22 cellular contexts compared by ENCODE assay signal in the genomic region with DNA sequence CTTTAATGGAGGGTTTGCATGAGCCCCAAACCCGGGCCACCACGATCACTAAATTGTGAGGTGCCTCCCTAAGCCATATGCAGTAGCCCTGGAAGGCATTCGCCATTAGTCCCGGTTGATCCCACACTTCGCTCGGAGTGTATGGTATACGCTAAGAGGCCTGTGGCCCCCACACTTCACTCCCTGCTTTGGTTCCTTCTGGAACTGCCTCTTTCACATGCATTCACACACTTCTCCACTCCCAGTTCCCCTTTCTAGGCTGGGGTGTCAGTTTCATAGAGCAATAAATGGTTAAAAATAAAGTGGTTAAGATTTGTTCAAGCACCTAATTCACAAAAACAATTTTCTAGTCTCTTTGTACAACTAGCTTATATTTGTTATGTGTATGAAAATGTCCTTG.
DNase-seq lines count a peak whose midpoint lies in the region; ATAC-seq, FAIRE-seq and TF ChIP-seq lines count a peak whose summit lies in the region.
"Had no signal": no experiment of that assay in that cellular context is flagged by ENCODE, and none has a peak within 500 bp of the region (broad histone marks: within the 10 kb centered on the region; RNA-seq: fewer than 3 reads in every experiment).

No MANE protein-coding gene starts in this region.

- H2BK20ac ChIP-seq in IMR-90 (ENCODE audit: low read depth, low read length): no peak overlapping the region

- SMC1A ChIA-PET in GM12878 (lab: Charles Lee; ENCODE audit: uncharacterized antibody, unreplicated experiment): interaction anchor here (0.6 kb wide), 1 partner anchor 9 kb away, joined by 3 read pairs; no protein-coding TSS in a partner anchor

- no peak for DNase-seq in IMR-90
- no peak for DNase-seq in GM12878 (ENCODE audit: low read depth, low spot score)
- no peak for DNase-seq in CD8-positive, alpha-beta T cell
- DNase-seq in uterus: no peak
- no peak for DNase-seq in dermis blood vessel endothelial cell
- DNase-seq: activated CD4-positive, alpha-beta T cell treated with anti-CD3 and anti-CD28 coated beads, Interleukin-2, amount 50 U/mL, for 4 hours; activated gamma-delta T cell treated with Interleukin-2 at 50 U/mL for 16 hours; CD4-positive, alpha-beta memory T cell; DND-41; NCI-H1048; NCI-H2029; NCI-H446 treated with DMSO at 0.1 percent for 48 hours had no signal

- no peak for TF ChIP-seq POLR2A in IMR-90 (IDR thresholded peaks at IDR 0.05; ENCODE audit: low read depth, low read length)
- no peak for TF ChIP-seq POLR2A in GM12878 (IDR thresholded peaks at IDR 0.05; ENCODE audit: low read depth, low read length)
- no peak for TF ChIP-seq POLR2A in uterus (IDR thresholded peaks at IDR 0.05)

- H3K4me3 Mint-ChIP-seq in CD8-positive, alpha-beta T cell: no peak overlapping the region
- H3K4me3 Mint-ChIP-seq: CD4-positive, alpha-beta memory T cell; dendritic cell treated with granulocyte-macrophage colony-stimulating factor and Interleukin-4, amounts not matched to agents 40 ng/mL and 50 ng/mL, for 4 days; stimulated activated effector memory CD8-positive, alpha-beta T cell treated with anti-CD3 and anti-CD28 coated beads, Interleukin-12 subunit alpha, Interleukin-12 subunit beta, amount 100 ng/mL, for 72 hours had no signal

- no peak overlapping the region for H3K23ac ChIP-seq in IMR-90 (ENCODE audit: low read depth, low read length)

- H3K4me2 ChIP-seq in IMR-90 (ENCODE audit: low read depth, low read length): no peak overlapping the region
- H3K4me2 ChIP-seq in GM12878 (ENCODE audit: control insufficient read depth, insufficient read depth): no peak overlapping the region
- H3K4me2 ChIP-seq: hepatocyte had no signal

- POLR2A ChIA-PET in IMR-90 (lab: Charles Lee; ENCODE audit: unreplicated experiment) (no interaction called here), GM12878 (lab: Charles Lee) (no interaction called here)
- POLR2A ChIA-PET in CD8-positive, alpha-beta T cell (lab: Charles Lee): no interaction called here

- peak overlapping the region; percentile 67 for H3K18ac ChIP-seq in IMR-90 (ENCODE audit: low read depth, low read length)

- H3K27me3 ChIP-seq in IMR-90 (ENCODE audit: control insufficient read depth, insufficient read depth, low read length): no peaks in the 10 kb centered on the region
- H3K27me3 ChIP-seq in GM12878 (replicated peaks in 1 of 2; ENCODE audit: control insufficient read depth in 2 of 2, insufficient read depth in 2 of 2, low read length in 1 of 2): no peaks in the 10 kb centered on the region
- no peaks in the 10 kb centered on the region for H3K27me3 ChIP-seq in CD8-positive, alpha-beta T cell (ENCODE audit: insufficient read depth, low read length)
- no peaks in the 10 kb centered on the region for H3K27me3 ChIP-seq in uterus
- H3K27me3 ChIP-seq: hepatocyte, right atrium auricular region had no signal

- TF ChIP-seq CTCF in IMR-90 (conservative IDR thresholded peaks at IDR 0.05; ENCODE audit: low read depth, low read length) (no peak), GM12878 (IDR thresholded peaks at IDR 0.05 in 2 of 3, conservative IDR thresholded peaks at IDR 0.05 in 1 of 3; ENCODE audit: control insufficient read depth in 2 of 3, extremely low read depth in 1 of 3, insufficient read depth in 1 of 3, low read depth in 3 of 3, low read length in 3 of 3) (no peak), uterus (IDR thresholded peaks at IDR 0.05) (no peak)
- TF ChIP-seq CTCF in CD8-positive, alpha-beta T cell (IDR thresholded peaks at IDR 0.05): no peak

- H3K27ac Mint-ChIP-seq in CD8-positive, alpha-beta T cell: no peak overlapping the region
- H3K27ac Mint-ChIP-seq: CD4-positive, alpha-beta memory T cell; dendritic cell treated with granulocyte-macrophage colony-stimulating factor and Interleukin-4, amounts not matched to agents 40 ng/mL and 50 ng/mL, for 4 days; stimulated activated effector memory CD8-positive, alpha-beta T cell treated with anti-CD3 and anti-CD28 coated beads, Interleukin-12 subunit alpha, Interleukin-12 subunit beta, amount 100 ng/mL, for 72 hours had no signal

- no peak overlapping the region for H2BK5ac ChIP-seq in IMR-90 (ENCODE audit: low read depth, low read length, poor library complexity, severe bottlenecking)

- no peaks in the 10 kb centered on the region for H3K36me3 Mint-ChIP-seq in CD8-positive, alpha-beta T cell
- H3K36me3 Mint-ChIP-seq: CD4-positive, alpha-beta memory T cell; stimulated activated effector memory CD8-positive, alpha-beta T cell treated with anti-CD3 and anti-CD28 coated beads, Interleukin-12 subunit alpha, Interleukin-12 subunit beta, amount 100 ng/mL, for 72 hours had no signal

- dilution Hi-C loops in IMR-90 (cut with HindIII; ENCODE audit: low sequenced_read_pairs, unreplicated experiment): no loop called here

- H2AK9ac ChIP-seq in IMR-90 (replicated peaks; ENCODE audit: low read depth, low read length, poor library complexity): no peak overlapping the region

- BruUV-seq in IMR-90 (replicated peaks; lab: Mats Ljungman, UMichigan) (no TSS peak), GM12878 (replicated peaks; lab: Mats Ljungman, UMichigan) (no TSS peak)

- peaks cover 5% of the 10 kb centered on the region for H3K9me3 Mint-ChIP-seq in CD8-positive, alpha-beta T cell

- H3K4me3 ChIP-seq in IMR-90 (ENCODE audit: insufficient read depth, low read depth, low read length) (no peak overlapping the region), GM12878 (no peak overlapping the region), uterus (no peak overlapping the region)
- H3K4me3 ChIP-seq in CD8-positive, alpha-beta T cell (ENCODE audit: low read depth, low read length): no peak overlapping the region
- H3K4me3 ChIP-seq: hepatocyte, right atrium auricular region, thoracic aorta had no signal

- peak overlapping the region; percentile 25; the same call in 1 of the 2 replicates for H2BK120ac ChIP-seq in IMR-90 (ENCODE audit: low read depth, low read length)

- no peak overlapping the region for H3K14ac ChIP-seq in IMR-90 (replicated peaks; ENCODE audit: low read depth, low read length)

- RAD21 ChIA-PET in GM12878 (lab: Charles Lee; ENCODE audit: unreplicated experiment): no interaction called here

- peak; percentile 23 for FAIRE-seq in GM12878 (lab: Jason Lieb, UNC)
- FAIRE-seq: GM19239, islet of Langerhans had no signal

- H3K9me3 ChIP-seq in IMR-90 (ENCODE audit: control insufficient read depth, insufficient read depth, low read length): no peaks in the 10 kb centered on the region
- no peaks in the 10 kb centered on the region for H3K9me3 ChIP-seq in GM12878 (replicated peaks; ENCODE audit: control insufficient read depth, insufficient read depth, low read length)
- no peaks in the 10 kb centered on the region for H3K9me3 ChIP-seq in CD8-positive, alpha-beta T cell (ENCODE audit: low read length)
- no peaks in the 10 kb centered on the region for H3K9me3 ChIP-seq in uterus
- H3K9me3 ChIP-seq: right atrium auricular region, thoracic aorta had no signal

- H2BK15ac ChIP-seq in IMR-90 (ENCODE audit: low read depth, low read length): peak overlapping the region; percentile 21; the same call in 1 of the 3 replicates

- H3K36me3 ChIP-seq in IMR-90 (ENCODE audit: control insufficient read depth, insufficient read depth, low read length): no peaks in the 10 kb centered on the region
- H3K36me3 ChIP-seq in GM12878 (ENCODE audit: control insufficient read depth in 2 of 2, insufficient read depth in 2 of 2, low read length in 1 of 2): no peaks in the 10 kb centered on the region
- no peaks in the 10 kb centered on the region for H3K36me3 ChIP-seq in CD8-positive, alpha-beta T cell (ENCODE audit: insufficient read depth, low read length)
- no peaks in the 10 kb centered on the region for H3K36me3 ChIP-seq in uterus
- H3K36me3 ChIP-seq: right atrium auricular region, thoracic aorta had no signal

- H4K91ac ChIP-seq in IMR-90 (ENCODE audit: insufficient read depth, low read depth, low read length): no peak overlapping the region

- H2AK5ac ChIP-seq in IMR-90 (ENCODE audit: low read depth, low read length): 0 out of 2 replicates have a peak overlapping the region, but pooled peaks have one; percentile 54

- H3K9ac ChIP-seq in IMR-90 (ENCODE audit: low read depth, low read length) (no peak overlapping the region), GM12878 (ENCODE audit: control insufficient read depth, insufficient read depth, low read length) (no peak overlapping the region)

- no peak overlapping the region for H4K8ac ChIP-seq in IMR-90 (ENCODE audit: low read depth in 2 of 2, low read length in 2 of 2)

- H4K20me1 ChIP-seq in IMR-90 (ENCODE audit: insufficient read depth, low read length): no peaks in the 10 kb centered on the region
- no peaks in the 10 kb centered on the region for H4K20me1 ChIP-seq in GM12878 (ENCODE audit: control insufficient read depth, insufficient read depth)

- peak overlapping the region; percentile 6; the same call in 1 of the 2 replicates for H4K5ac ChIP-seq in IMR-90 (ENCODE audit: low read depth, low read length)

- peak overlapping the region; percentile 29; the same call in 1 of the 2 replicates for H3K4ac ChIP-seq in IMR-90 (ENCODE audit: low read depth, low read length)

- H2AFZ ChIP-seq in IMR-90 (replicated peaks; ENCODE audit: low read length, poor library complexity): no peak overlapping the region
- no peak overlapping the region for H2AFZ ChIP-seq in GM12878 (ENCODE audit: control insufficient read depth, low read depth, low read length)
- H2AFZ ChIP-seq: hepatocyte had no signal

- H3K4me1 ChIP-seq in IMR-90 (ENCODE audit: control insufficient read depth, insufficient read depth, low read length) (peaks cover 8% of the 10 kb centered on the region), GM12878 (ENCODE audit: control insufficient read depth, insufficient read depth, low read length) (peaks cover 11% of the 10 kb centered on the region), uterus (peaks cover 0 to 9% of the 10 kb centered on the region in 2 donors)
- H3K4me1 ChIP-seq in CD8-positive, alpha-beta T cell (ENCODE audit: insufficient read depth, low read length): no peaks in the 10 kb centered on the region
- H3K4me1 ChIP-seq: right atrium auricular region had no signal

- TF ChIP-seq RAD21 in IMR-90 (IDR thresholded peaks at IDR 0.05; ENCODE audit: low read length): no peak
- TF ChIP-seq RAD21 in GM12878 (IDR thresholded peaks at IDR 0.05; ENCODE audit: insufficient read depth, low read depth, low read length): no peak

- 100% methylated on average over 1 of the region's 7 CpGs; no CpG with 5 or more reads in 1 of the 2 experiments for WGBS in IMR-90 (ENCODE audit: extremely low coverage in 2 of 2, insufficient read length in 1 of 2), 2 experiments
- 61% methylated on average over 7 of the region's 7 CpGs for WGBS in GM12878 (ENCODE audit: insufficient coverage, insufficient replicate concordance, low lambda C conversion rate, missing lambda C conversion rate)

- H3K79me1 ChIP-seq in IMR-90 (ENCODE audit: low read depth in 1 of 2, low read length in 2 of 2): no peaks in the 10 kb centered on the region

- no peaks in the 10 kb centered on the region for H3K27me3 Mint-ChIP-seq in CD8-positive, alpha-beta T cell (ENCODE audit: low read depth)
- H3K27me3 Mint-ChIP-seq: CD4-positive, alpha-beta memory T cell; dendritic cell treated with granulocyte-macrophage colony-stimulating factor and Interleukin-4, amounts not matched to agents 40 ng/mL and 50 ng/mL, for 4 days had no signal

- H3K27ac ChIP-seq in IMR-90 (ENCODE audit: insufficient read depth, low read length) (no peak overlapping the region), GM12878 (ENCODE audit: control insufficient read depth, insufficient read depth) (no peak overlapping the region), uterus (no peak overlapping the region)
- H3K27ac ChIP-seq in CD8-positive, alpha-beta T cell (ENCODE audit: low read depth, low read length): no peak overlapping the region
- H3K27ac ChIP-seq: hepatocyte, right atrium auricular region, thoracic aorta had no signal

- no peaks in the 10 kb centered on the region for H3K9me1 ChIP-seq in IMR-90 (ENCODE audit: insufficient read depth, low read length)

- no peaks in the 10 kb centered on the region for H3K79me2 ChIP-seq in GM12878 (ENCODE audit: control insufficient read depth, insufficient read depth, low read length)
- H3K79me2 ChIP-seq: hepatocyte had no signal

- CTCF ChIA-PET in IMR-90 (lab: Yijun Ruan, JAX) (no interaction called here), GM12878 (lab: Yijun Ruan, JAX) (no interaction called here)
- CTCF ChIA-PET in CD8-positive, alpha-beta T cell (lab: Charles Lee): no interaction called here

- intact Hi-C loops in IMR-90 (cut with micrococcal nuclease) (no loop called here), GM12878 (cut with micrococcal nuclease; ENCODE audit: unreplicated experiment) (loop anchor here (10.0 kb wide), 1 partner anchor 494 kb away; no protein-coding TSS in a partner anchor), uterus (cut with DNase I; ENCODE audit: low total_unique reads) (no loop called here)
- intact Hi-C loops in CD8-positive, alpha-beta T cell (cut with DNase I, micrococcal nuclease): no loop called here

- H3K56ac ChIP-seq in IMR-90 (ENCODE audit: extremely low read depth, insufficient read depth, low read length): no peak overlapping the region

- peak; percentile 35 for ATAC-seq in GM18519 (IDR thresholded peaks at IDR 0.05; ENCODE audit: low FRiP score, unreplicated experiment)
- peak; percentile 37 for ATAC-seq in GM21786 (IDR thresholded peaks at IDR 0.05; ENCODE audit: unreplicated experiment)
- ATAC-seq in IMR-90 (ENCODE audit: low read depth): no peak
- ATAC-seq in GM12878: peak; percentile 75
- ATAC-seq in CD8-positive, alpha-beta T cell: no peak
- ATAC-seq in HG02840 (IDR thresholded peaks at IDR 0.05; ENCODE audit: low FRiP score, unreplicated experiment): no peak
- ATAC-seq: stimulated activated effector memory CD8-positive, alpha-beta T cell treated with anti-CD3 and anti-CD28 coated beads, Interleukin-12 subunit alpha, Interleukin-12 subunit beta, amount 100 ng/mL, for 72 hours had no signal

- in situ Hi-C loops in IMR-90 (cut with MboI; ENCODE audit: low sequenced_read_pairs): no loop called here
- in situ Hi-C loops in GM12878 (cut with MboI): no loop called here

- TF ChIP-seq EP300 in GM12878 (IDR thresholded peaks at IDR 0.05; ENCODE audit: borderline replicate concordance in 1 of 2, control insufficient read depth in 1 of 2, low read depth in 2 of 2, low read length in 2 of 2): peak; percentile 47 to 72; a peak in 3 of 4 replicates

- H3K4me1 Mint-ChIP-seq in CD8-positive, alpha-beta T cell (ENCODE audit: low read depth): no peaks in the 10 kb centered on the region
- H3K4me1 Mint-ChIP-seq: CD4-positive, alpha-beta memory T cell; stimulated activated effector memory CD8-positive, alpha-beta T cell treated with anti-CD3 and anti-CD28 coated beads, Interleukin-12 subunit alpha, Interleukin-12 subunit beta, amount 100 ng/mL, for 72 hours had no signal

Comparison
In these comparisons a context has a peak if more than half of its experiments do, and no peak if none do; other contexts are left out.
1. ATAC-seq: peak in GM18519 (single experiment), GM21786 (single experiment) and GM12878 (single experiment); none in IMR-90 (single experiment), CD8-positive, alpha-beta T cell (single experiment) and HG02840 (single experiment).